1 cellular context compared by ENCODE assay signal in the genomic region with DNA sequence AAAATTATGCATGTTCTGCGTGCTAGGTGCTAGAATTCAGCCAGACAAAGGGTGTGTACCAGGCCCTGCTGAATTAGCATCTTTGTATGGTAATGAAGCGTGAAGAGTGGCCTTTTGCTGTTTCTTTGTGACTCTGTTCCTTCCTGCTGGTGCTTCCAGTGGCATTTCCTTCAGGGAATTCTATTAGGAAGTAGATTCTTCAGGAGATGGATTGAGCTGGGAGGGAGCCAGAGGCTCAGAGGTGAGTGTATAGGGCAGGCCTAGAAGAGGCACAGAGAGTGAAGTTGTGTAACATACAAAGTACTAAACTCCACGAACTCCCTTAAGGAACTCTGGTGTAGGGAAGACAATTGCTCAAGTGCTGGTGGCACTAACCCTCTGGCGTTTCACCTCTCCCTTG.
TF ChIP-seq lines count a peak whose summit lies in the region.

No MANE protein-coding gene starts in this region.

TF ChIP-seq in HepG2, 621 proteins besides CTCF, POLR2A, EP300 and RAD21 (continued from another document):
- TF ChIP-seq KAT8 (CRISPR knock-in tag; IDR thresholded peaks at IDR 0.05) = no peak
- TF ChIP-seq, protein P1, sequence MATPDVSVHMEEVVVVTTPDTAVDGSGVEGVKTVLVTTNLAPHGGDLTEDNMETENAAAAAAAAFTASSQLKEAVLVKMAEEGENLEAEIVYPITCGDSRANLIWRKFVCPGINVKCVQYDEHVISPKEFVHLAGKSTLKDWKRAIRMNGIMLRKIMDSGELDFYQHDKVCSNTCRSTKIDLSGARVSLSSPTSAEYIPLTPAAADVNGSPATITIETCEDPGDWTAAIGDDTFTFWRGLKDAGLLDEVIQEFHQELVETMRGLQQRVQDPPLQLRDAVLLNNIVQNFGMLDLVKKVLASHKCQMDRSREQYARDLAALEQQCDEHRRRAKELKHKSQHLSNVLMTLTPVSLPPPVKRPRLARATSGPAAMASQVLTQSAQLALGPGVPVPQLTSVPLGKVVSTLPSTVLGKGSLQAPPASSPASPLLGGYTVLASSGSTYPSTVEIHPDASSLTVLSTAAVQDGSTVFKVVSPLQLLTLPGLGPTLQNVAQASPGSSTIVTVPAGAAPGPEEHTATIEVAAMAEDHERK (CRISPR knock-in tag; IDR thresholded peaks at IDR 0.05; ENCODE audit: low read depth) = no peak
- TF ChIP-seq THAP11 (CRISPR knock-in tag; IDR thresholded peaks at IDR 0.05) = no peak
- TF ChIP-seq, protein P2, sequence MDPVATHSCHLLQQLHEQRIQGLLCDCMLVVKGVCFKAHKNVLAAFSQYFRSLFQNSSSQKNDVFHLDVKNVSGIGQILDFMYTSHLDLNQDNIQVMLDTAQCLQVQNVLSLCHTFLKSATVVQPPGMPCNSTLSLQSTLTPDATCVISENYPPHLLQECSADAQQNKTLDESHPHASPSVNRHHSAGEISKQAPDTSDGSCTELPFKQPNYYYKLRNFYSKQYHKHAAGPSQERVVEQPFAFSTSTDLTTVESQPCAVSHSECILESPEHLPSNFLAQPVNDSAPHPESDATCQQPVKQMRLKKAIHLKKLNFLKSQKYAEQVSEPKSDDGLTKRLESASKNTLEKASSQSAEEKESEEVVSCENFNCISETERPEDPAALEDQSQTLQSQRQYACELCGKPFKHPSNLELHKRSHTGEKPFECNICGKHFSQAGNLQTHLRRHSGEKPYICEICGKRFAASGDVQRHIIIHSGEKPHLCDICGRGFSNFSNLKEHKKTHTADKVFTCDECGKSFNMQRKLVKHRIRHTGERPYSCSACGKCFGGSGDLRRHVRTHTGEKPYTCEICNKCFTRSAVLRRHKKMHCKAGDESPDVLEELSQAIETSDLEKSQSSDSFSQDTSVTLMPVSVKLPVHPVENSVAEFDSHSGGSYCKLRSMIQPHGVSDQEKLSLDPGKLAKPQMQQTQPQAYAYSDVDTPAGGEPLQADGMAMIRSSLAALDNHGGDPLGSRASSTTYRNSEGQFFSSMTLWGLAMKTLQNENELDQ (CRISPR knock-in tag; IDR thresholded peaks at IDR 0.05; ENCODE audit: borderline replicate concordance) = no peak
- TF ChIP-seq ZNF282 (IDR thresholded peaks at IDR 0.05; ENCODE audit: partially characterized antibody) = no peak
- TF ChIP-seq NR2C2 (CRISPR knock-in tag; IDR thresholded peaks at IDR 0.05; ENCODE audit: borderline replicate concordance) = no peak
- TF ChIP-seq, protein P3, sequence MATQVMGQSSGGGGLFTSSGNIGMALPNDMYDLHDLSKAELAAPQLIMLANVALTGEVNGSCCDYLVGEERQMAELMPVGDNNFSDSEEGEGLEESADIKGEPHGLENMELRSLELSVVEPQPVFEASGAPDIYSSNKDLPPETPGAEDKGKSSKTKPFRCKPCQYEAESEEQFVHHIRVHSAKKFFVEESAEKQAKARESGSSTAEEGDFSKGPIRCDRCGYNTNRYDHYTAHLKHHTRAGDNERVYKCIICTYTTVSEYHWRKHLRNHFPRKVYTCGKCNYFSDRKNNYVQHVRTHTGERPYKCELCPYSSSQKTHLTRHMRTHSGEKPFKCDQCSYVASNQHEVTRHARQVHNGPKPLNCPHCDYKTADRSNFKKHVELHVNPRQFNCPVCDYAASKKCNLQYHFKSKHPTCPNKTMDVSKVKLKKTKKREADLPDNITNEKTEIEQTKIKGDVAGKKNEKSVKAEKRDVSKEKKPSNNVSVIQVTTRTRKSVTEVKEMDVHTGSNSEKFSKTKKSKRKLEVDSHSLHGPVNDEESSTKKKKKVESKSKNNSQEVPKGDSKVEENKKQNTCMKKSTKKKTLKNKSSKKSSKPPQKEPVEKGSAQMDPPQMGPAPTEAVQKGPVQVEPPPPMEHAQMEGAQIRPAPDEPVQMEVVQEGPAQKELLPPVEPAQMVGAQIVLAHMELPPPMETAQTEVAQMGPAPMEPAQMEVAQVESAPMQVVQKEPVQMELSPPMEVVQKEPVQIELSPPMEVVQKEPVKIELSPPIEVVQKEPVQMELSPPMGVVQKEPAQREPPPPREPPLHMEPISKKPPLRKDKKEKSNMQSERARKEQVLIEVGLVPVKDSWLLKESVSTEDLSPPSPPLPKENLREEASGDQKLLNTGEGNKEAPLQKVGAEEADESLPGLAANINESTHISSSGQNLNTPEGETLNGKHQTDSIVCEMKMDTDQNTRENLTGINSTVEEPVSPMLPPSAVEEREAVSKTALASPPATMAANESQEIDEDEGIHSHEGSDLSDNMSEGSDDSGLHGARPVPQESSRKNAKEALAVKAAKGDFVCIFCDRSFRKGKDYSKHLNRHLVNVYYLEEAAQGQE (IDR thresholded peaks at IDR 0.05; ENCODE audit: borderline replicate concordance in 1 of 2, low read depth in 1 of 2, low read length in 2 of 2) = no peak
- TF ChIP-seq SCMH1 (CRISPR knock-in tag; IDR thresholded peaks at IDR 0.05; ENCODE audit: borderline replicate concordance) = no peak
- TF ChIP-seq ZNF33B (CRISPR knock-in tag; IDR thresholded peaks at IDR 0.05) = no peak
- no peak for TF ChIP-seq SAP130 (CRISPR knock-in tag; IDR thresholded peaks at IDR 0.05; ENCODE audit: low read depth)
- no peak for TF ChIP-seq ZNF468 (CRISPR knock-in tag; IDR thresholded peaks at IDR 0.05)
- no peak for TF ChIP-seq ZNF556 (CRISPR knock-in tag; IDR thresholded peaks at IDR 0.05; ENCODE audit: borderline replicate concordance)
- no peak for TF ChIP-seq MXD4 (CRISPR knock-in tag; IDR thresholded peaks at IDR 0.05)
